8 cellular contexts compared by ENCODE assay signal in the genomic region with DNA sequence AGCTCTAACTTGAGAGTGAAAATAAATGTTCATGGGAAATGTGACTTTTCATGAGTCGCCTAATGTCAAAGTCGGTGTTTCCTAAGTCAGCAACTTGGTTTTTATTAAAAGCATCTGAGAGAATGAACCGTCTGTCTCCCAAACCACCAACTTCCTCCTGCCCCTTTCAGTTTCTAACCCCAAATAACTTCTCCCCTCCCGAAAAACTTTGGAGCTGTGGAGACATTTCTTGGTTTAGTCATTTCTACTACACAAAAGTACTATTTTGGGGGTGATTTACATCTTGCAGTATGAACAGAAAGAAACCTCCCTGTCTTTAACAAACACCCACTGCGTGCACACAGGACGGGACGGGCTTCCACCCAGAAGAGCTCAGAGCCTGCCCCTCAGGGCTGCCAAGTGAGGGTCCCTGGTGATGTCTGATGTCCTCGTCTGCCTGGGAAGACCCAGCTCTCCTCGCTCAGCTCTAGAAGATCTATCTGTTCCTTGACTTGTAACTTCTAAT.
A peak's percentile ranks its signal among the peaks of the same experiment; 100 is the strongest.
DNase-seq lines count a peak whose midpoint lies in the region; ATAC-seq, FAIRE-seq and TF ChIP-seq lines count a peak whose summit lies in the region.

No MANE protein-coding gene starts in this region.

- TF ChIP-seq CTCF in A549 (IDR thresholded peaks at IDR 0.05), result no peak
- TF ChIP-seq CTCF in spleen (IDR thresholded peaks at IDR 0.05 in 8 of 11, conservative IDR thresholded peaks at IDR 0.05 in 3 of 11), result no peak

- FAIRE-seq in A549 (lab: Jason Lieb, UNC), result no peak

- no peak for TF ChIP-seq EP300 in A549 (IDR thresholded peaks at IDR 0.05)

- H3K36me3 ChIP-seq in esophagus (ENCODE audit: control insufficient read depth in 2 of 2, insufficient read depth in 2 of 2, low read length in 1 of 2) (no peaks in the 10 kb centered on the region), spleen (peaks cover 0 to 17% (median 6%) of the 10 kb centered on the region in 6 donors)

- 0 out of 3 replicates have a peak overlapping the region, but pooled peaks have one; percentile 6 for H3K4me2 ChIP-seq in A549

- H3K4me3 ChIP-seq in A549, result no peak overlapping the region
- H3K4me3 ChIP-seq in esophagus (ENCODE audit: low read depth in 1 of 2, low read length in 2 of 2), result no peak overlapping the region
- peak overlapping the region in 4 of 8 donors; percentile 1 to 50 (median 10) for H3K4me3 ChIP-seq in spleen

- H3K27ac ChIP-seq in A549 (peak overlapping the region; percentile 99 to 100), esophagus (ENCODE audit: low read depth in 2 of 2, low read length in 1 of 2) (peak overlapping the region; percentile 71 to 89), spleen (peak overlapping the region; percentile 43 to 96 (median 92))

- H3K27me3 ChIP-seq in esophagus (ENCODE audit: control insufficient read depth in 1 of 2, insufficient read depth in 2 of 2, low read length in 2 of 2), result no peaks in the 10 kb centered on the region
- no peaks in the 10 kb centered on the region for H3K27me3 ChIP-seq in spleen (replicated peaks in 1 of 7)

- CTCF ChIA-PET in A549 (lab: Yijun Ruan, JAX), result no interaction called here

- TF ChIP-seq RAD21 in A549 (conservative IDR thresholded peaks at IDR 0.05 in 1 of 2, IDR thresholded peaks at IDR 0.05 in 1 of 2), result no peak

- intact Hi-C loops in spleen (cut with DNase I; ENCODE audit: low total_unique reads), result no loop called here

- H3K9me3 ChIP-seq in A549 (no peaks in the 10 kb centered on the region), esophagus (ENCODE audit: control insufficient read depth in 2 of 2, insufficient read depth in 1 of 2, low read depth in 1 of 2, low read length in 1 of 2) (no peaks in the 10 kb centered on the region), spleen (no peaks in the 10 kb centered on the region)

- H3K4me1 ChIP-seq in A549 (peaks cover 64% of the 10 kb centered on the region), esophagus (ENCODE audit: control insufficient read depth in 2 of 2, insufficient read depth in 2 of 2, low read length in 1 of 2) (peaks cover 0 to 24% of the 10 kb centered on the region in 2 donors), spleen (peaks cover 61 to 69% (median 67%) of the 10 kb centered on the region in 6 donors)

- POLR2A ChIA-PET in A549 (lab: Yijun Ruan, JAX), result no interaction called here

- no peak for TF ChIP-seq POLR2A in A549 (IDR thresholded peaks at IDR 0.05; ENCODE audit: low read length)
- TF ChIP-seq POLR2A in spleen (IDR thresholded peaks at IDR 0.05), result peak in 1 of 3 donors; percentile 8

- DNase-seq in A549 (ENCODE audit: low read depth in 1 of 2, low spot score in 1 of 2) (no peak), SIG-M5 treated with dmso at 0.1 percent for 504 hours (lab: John Stamatoyannopoulos, UW; ENCODE audit: unreplicated experiment) (peak; percentile 99), spleen (no peak), DMS 273 treated with DMSO at 0.1 percent for 48 hours (lab: John Stamatoyannopoulos, UW) (no peak), NCI-H526 (lab: John Stamatoyannopoulos, UW) (no peak)

- 87% methylated on average over 9 of the region's 9 CpGs for WGBS in A549 (ENCODE audit: missing lambda C conversion rate)
- 59 to 63% methylated on average over 9 of the region's 9 CpGs for WGBS in esophagus, 2 donors
- WGBS in spleen, 5 donors, result 20 to 27% (median 23%) methylated on average over 9 of the region's 9 CpGs

- ATAC-seq in A549, result no peak
- peak; percentile 66 for ATAC-seq in GM18858 (IDR thresholded peaks at IDR 0.05; ENCODE audit: unreplicated experiment)
- peak; percentile 55 for ATAC-seq in HG02973 (IDR thresholded peaks at IDR 0.05; ENCODE audit: unreplicated experiment)

TF ChIP-seq in A549, 52 proteins besides CTCF, POLR2A, EP300 and RAD21:
- no peak for TF ChIP-seq ZNF302 (CRISPR knock-in tag; IDR thresholded peaks at IDR 0.05)
- TF ChIP-seq, protein P1, sequence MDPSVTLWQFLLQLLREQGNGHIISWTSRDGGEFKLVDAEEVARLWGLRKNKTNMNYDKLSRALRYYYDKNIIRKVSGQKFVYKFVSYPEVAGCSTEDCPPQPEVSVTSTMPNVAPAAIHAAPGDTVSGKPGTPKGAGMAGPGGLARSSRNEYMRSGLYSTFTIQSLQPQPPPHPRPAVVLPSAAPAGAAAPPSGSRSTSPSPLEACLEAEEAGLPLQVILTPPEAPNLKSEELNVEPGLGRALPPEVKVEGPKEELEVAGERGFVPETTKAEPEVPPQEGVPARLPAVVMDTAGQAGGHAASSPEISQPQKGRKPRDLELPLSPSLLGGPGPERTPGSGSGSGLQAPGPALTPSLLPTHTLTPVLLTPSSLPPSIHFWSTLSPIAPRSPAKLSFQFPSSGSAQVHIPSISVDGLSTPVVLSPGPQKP (IDR thresholded peaks at IDR 0.05; ENCODE audit: low read depth, low read length), result no peak
- TF ChIP-seq, protein P2, sequence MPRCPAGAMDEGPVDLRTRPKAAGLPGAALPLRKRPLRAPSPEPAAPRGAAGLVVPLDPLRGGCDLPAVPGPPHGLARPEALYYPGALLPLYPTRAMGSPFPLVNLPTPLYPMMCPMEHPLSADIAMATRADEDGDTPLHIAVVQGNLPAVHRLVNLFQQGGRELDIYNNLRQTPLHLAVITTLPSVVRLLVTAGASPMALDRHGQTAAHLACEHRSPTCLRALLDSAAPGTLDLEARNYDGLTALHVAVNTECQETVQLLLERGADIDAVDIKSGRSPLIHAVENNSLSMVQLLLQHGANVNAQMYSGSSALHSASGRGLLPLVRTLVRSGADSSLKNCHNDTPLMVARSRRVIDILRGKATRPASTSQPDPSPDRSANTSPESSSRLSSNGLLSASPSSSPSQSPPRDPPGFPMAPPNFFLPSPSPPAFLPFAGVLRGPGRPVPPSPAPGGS (IDR thresholded peaks at IDR 0.05), result no peak
TF ChIP-seq in A549: peak in this region for 0.

Comparison
In these comparisons a context has a peak if more than half of its experiments do, and no peak if none do; other contexts are left out.
1. ATAC-seq: peak in GM18858 (single experiment) and HG02973 (single experiment); none in A549 (0 of 2).
2. Peak in every context shown above with its lines, with median percentiles within 50 percentile points of each other: H3K27ac ChIP-seq.